14 cellular contexts compared by ENCODE assay signal in genomic region chr9:123984802-123985201, GRCh38. TPM values are rescaled to one million over a fixed set of nuclear protein-coding genes. Genes with fewer than 3 reads are reported as not detected.
DNase-seq lines count a peak whose midpoint lies in the region; ATAC-seq and TF ChIP-seq lines count a peak whose summit lies in the region.
"Had no signal": no experiment of that assay in that cellular context is flagged by ENCODE, and none has a peak within 500 bp of the region (broad histone marks: within the 10 kb centered on the region; RNA-seq: fewer than 3 reads in every experiment).

No MANE protein-coding gene starts in this region.

- intact Hi-C loops in cardiac septum (cut with DNase I): no loop called here
- intact Hi-C loops in left ventricle myocardium superior (cut with micrococcal nuclease): no loop called here
- intact Hi-C loops in right lobe of liver (cut with DNase I): no loop called here

- H3K9me3 Mint-ChIP-seq in T-cell: no peaks in the 10 kb centered on the region
- H3K9me3 Mint-ChIP-seq: CD8-positive, alpha-beta T cell had no signal

- H3K36me3 ChIP-seq in right atrium auricular region (no peaks in the 10 kb centered on the region), right lobe of liver (no peaks in the 10 kb centered on the region)
- H3K36me3 ChIP-seq: BLaER1 treated with 17β-estradiol and CSF1 and Interleukin-3, amounts not matched to agents 10 nM and 100 nM; HAP-1 had no signal

- TF ChIP-seq CTCF in right atrium auricular region (IDR thresholded peaks at IDR 0.05) (no peak), right lobe of liver (IDR thresholded peaks at IDR 0.05) (no peak), GM20000 (IDR thresholded peaks at IDR 0.05; ENCODE audit: extremely low read depth, missing control alignments) (no peak)

- no peaks in the 10 kb centered on the region for H3K9me3 ChIP-seq in right atrium auricular region
- no peaks in the 10 kb centered on the region for H3K9me3 ChIP-seq in right lobe of liver
- H3K9me3 ChIP-seq: HAP-1 had no signal

- 50% methylated on average over 2 of the region's 3 CpGs for WGBS in right lobe of liver (ENCODE audit: insufficient coverage, low coverage, low lambda C conversion rate, missing lambda C conversion rate)

- no peak for TF ChIP-seq POLR2A in right lobe of liver (IDR thresholded peaks at IDR 0.05)

- CTCF ChIA-PET in T-cell (lab: Charles Lee): no interaction called here

- H3K4me1 ChIP-seq in right atrium auricular region: no peaks in the 10 kb centered on the region
- H3K4me1 ChIP-seq in right lobe of liver: no peaks in the 10 kb centered on the region
- H3K4me1 ChIP-seq: HAP-1 had no signal

- H3K27me3 Mint-ChIP-seq in T-cell: peaks cover 41 to 46% of the 10 kb centered on the region in 2 donors

- no peaks in the 10 kb centered on the region for H3K36me3 Mint-ChIP-seq in T-cell
- H3K36me3 Mint-ChIP-seq: CD8-positive, alpha-beta T cell had no signal

- H3K27me3 ChIP-seq in right atrium auricular region (no peaks in the 10 kb centered on the region), right lobe of liver (no peaks in the 10 kb centered on the region)

- no peaks in the 10 kb centered on the region for H3K4me1 Mint-ChIP-seq in T-cell
- H3K4me1 Mint-ChIP-seq: B cell had no signal

- H3K4me3 Mint-ChIP-seq in T-cell: no peak overlapping the region
- H3K4me3 Mint-ChIP-seq: B cell; CD8-positive, alpha-beta T cell had no signal

- no peak overlapping the region for H3K4me3 ChIP-seq in right atrium auricular region
- no peak overlapping the region for H3K4me3 ChIP-seq in right lobe of liver
- H3K4me3 ChIP-seq: BLaER1 treated with 17β-estradiol and CSF1 and Interleukin-3, amounts not matched to agents 10 nM and 100 nM; GM23248; HAP-1 had no signal

- H3K27ac ChIP-seq in right atrium auricular region (no peak overlapping the region), right lobe of liver (no peak overlapping the region)
- H3K27ac ChIP-seq: BLaER1 treated with 17β-estradiol and CSF1 and Interleukin-3, amounts not matched to agents 10 nM and 100 nM; GM23248 had no signal

- POLR2A ChIA-PET in T-cell (lab: Charles Lee): no interaction called here

- DNase-seq in cardiac septum (ENCODE audit: low spot score) (peak; percentile 71), right atrium auricular region (ENCODE audit: low spot score) (no peak), left ventricle myocardium superior (no peak), right lobe of liver (no peak), T-cell (no peak), GM20000 (ENCODE audit: low spot score) (no peak)
- DNase-seq: Calu3; CD8-positive, alpha-beta T cell; DMS79 treated with DMSO at 0.1 percent for 48 hours; GM23248 had no signal

- H3K27ac Mint-ChIP-seq in T-cell: no peak overlapping the region
- H3K27ac Mint-ChIP-seq: B cell; CD8-positive, alpha-beta T cell had no signal

- peak; percentile 91 for ATAC-seq in left ventricle myocardium superior
- peak; percentile 47 to 70 (median 61) for ATAC-seq in right lobe of liver
- ATAC-seq in T-cell (replicated peaks in 1 of 4): no peak
- ATAC-seq: CD8-positive, alpha-beta T cell had no signal

RNA-seq across cellular contexts. Expression of gene LHX2, which starts 26.8 kb away (rescaled TPM):
- total RNA-seq in cardiac septum (0.19 TPM), right atrium auricular region (under 1 TPM in 1 of 2 donors, not detected in 1; 0.31 TPM), left ventricle myocardium superior (not detected), right lobe of liver (1 to 10 TPM in 5 of 6 experiments, under 1 TPM in 1; 0.64 to 5.0 (median 3.0) TPM), T-cell (not detected)
- total RNA-seq: B cell; Calu3; CD8-positive, alpha-beta T cell; GM23248; HT-29 had no signal

RNA-seq across cellular contexts. Expression of gene DENND1A, which starts 54.9 kb away (rescaled TPM):
- total RNA-seq in cardiac septum (16.0 TPM), right atrium auricular region (10 to 100 TPM; 14.9 to 23.6 TPM), left ventricle myocardium superior (12.9 TPM), right lobe of liver (10 to 100 TPM; 13.9 to 22.6 (median 16.3) TPM), T-cell (10 to 100 TPM; 12.4 to 19.9 (median 14.1) TPM)

Comparison
In these comparisons a context has a peak if more than half of its experiments do, and no peak if none do; other contexts are left out.
1. ATAC-seq: peak in left ventricle myocardium superior (single experiment) and right lobe of liver (4 of 4); none in T-cell (0 of 4).